Comparison of ENCODE assay signal across 8 cellular contexts in the genomic region with DNA sequence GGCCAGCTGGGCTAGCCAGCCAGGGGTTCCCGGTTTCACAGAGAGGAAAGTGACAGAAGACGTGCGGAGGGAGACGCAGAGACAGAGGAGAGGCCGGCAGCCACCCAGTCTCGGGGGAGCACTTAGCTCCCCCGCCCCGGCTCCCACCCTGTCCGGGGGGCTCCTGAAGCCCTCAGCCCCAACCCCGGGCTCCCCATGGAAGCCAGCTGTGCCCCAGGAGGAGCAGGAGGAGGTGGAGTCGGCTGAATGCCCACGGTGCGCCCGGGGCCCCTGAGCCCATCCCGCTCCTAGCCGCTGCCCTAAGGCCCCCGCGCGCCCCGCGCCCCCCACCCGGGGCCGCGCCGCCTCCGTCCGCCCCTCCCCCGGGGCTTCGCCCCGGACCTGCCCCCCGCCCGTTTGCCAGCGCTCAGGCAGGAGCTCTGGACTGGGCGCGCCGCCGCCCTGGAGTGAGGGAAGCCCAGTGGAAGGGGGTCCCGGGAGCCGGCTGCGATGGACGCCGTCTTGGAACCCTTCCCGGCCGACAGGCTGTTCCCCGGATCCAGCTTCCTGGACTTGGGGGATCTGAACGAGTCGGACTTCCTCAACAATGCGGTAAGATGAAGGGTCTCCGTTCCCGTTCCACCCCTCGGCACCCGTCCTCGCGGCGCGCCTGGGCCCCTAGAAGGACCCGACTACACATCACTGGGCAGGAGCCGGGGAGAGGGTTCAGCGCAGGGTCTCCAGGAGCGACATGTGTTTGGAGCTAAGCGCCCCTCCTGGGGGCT. TPM values are rescaled to one million over a fixed set of nuclear protein-coding genes. Genes with fewer than 3 reads are reported as not detected.
A peak's percentile ranks its signal among the peaks of the same experiment; 100 is the strongest.
DNase-seq lines count a peak whose midpoint lies in the region; ATAC-seq and TF ChIP-seq lines count a peak whose summit lies in the region.

A gene with protein sequence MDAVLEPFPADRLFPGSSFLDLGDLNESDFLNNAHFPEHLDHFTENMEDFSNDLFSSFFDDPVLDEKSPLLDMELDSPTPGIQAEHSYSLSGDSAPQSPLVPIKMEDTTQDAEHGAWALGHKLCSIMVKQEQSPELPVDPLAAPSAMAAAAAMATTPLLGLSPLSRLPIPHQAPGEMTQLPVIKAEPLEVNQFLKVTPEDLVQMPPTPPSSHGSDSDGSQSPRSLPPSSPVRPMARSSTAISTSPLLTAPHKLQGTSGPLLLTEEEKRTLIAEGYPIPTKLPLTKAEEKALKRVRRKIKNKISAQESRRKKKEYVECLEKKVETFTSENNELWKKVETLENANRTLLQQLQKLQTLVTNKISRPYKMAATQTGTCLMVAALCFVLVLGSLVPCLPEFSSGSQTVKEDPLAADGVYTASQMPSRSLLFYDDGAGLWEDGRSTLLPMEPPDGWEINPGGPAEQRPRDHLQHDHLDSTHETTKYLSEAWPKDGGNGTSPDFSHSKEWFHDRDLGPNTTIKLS (plus strand): TSS at position 40 of the 764 bp plus-strand sequence. CDS start 450 bp downstream, at position 490.

- DNase-seq in BJ (ENCODE audit: low read depth): no peak
- peak; percentile 90 for DNase-seq in colonic mucosa
- DNase-seq in mucosa of gallbladder (ENCODE audit: low spot score): peak; percentile 86
- DNase-seq in activated CD4-positive, alpha-beta T cell treated with anti-CD3 and anti-CD28 coated beads, Interleukin-2, amount 50 U/mL, for 4 hours: no peak
- DNase-seq in activated gamma-delta T cell (lab: John Stamatoyannopoulos, UW): no peak

- peak within 1 kb of the TSS; percentile 71 to 96 for H3K9ac ChIP-seq in colonic mucosa (ENCODE audit: low read depth in 2 of 2, low read length in 2 of 2)

- ATAC-seq in HG02610 (IDR thresholded peaks at IDR 0.05; ENCODE audit: unreplicated experiment): peak; percentile 42
- ATAC-seq in GM18867 (IDR thresholded peaks at IDR 0.05; ENCODE audit: unreplicated experiment): no peak
- no peak for ATAC-seq in HG02623 (IDR thresholded peaks at IDR 0.05; ENCODE audit: unreplicated experiment)

- POLR2A ChIA-PET in BJ (lab: Charles Lee): interaction anchor here (0.5 to 1.7 kb wide), 6 partner anchors 11 to 1706 kb away, joined by 3 to 14 read pairs (median 6); no protein-coding TSS in a partner anchor

- no peaks in the 10 kb centered on the region for H3K9me3 ChIP-seq in colonic mucosa

- TF ChIP-seq CTCF in BJ (IDR thresholded peaks at IDR 0.05; ENCODE audit: insufficient read depth, low read depth, low read length) (no peak), colonic mucosa (IDR thresholded peaks at IDR 0.05) (no peak)

- H3K36me3 ChIP-seq in BJ (ENCODE audit: control insufficient read depth, insufficient read depth, low read length): no peaks in the 10 kb centered on the region
- no peaks in the 10 kb centered on the region for H3K36me3 ChIP-seq in colonic mucosa

- H3K27me3 ChIP-seq in BJ (ENCODE audit: control insufficient read depth, insufficient read depth, low read length) (no peaks in the 10 kb centered on the region), colonic mucosa (no peaks in the 10 kb centered on the region)

- peaks cover 13% of the 10 kb centered on the region for H3K4me1 ChIP-seq in colonic mucosa

- peak within 1 kb of the TSS; percentile 81 for H3K4me3 ChIP-seq in BJ (ENCODE audit: low read depth, low read length)
- H3K4me3 ChIP-seq in colonic mucosa: peak within 1 kb of the TSS; percentile 72

- peak within 1 kb of the TSS; percentile 92 for H3K27ac ChIP-seq in colonic mucosa

- CTCF ChIA-PET in BJ (lab: Yijun Ruan, JAX): interaction anchor here (0.5 to 7.2 kb wide), 15 partner anchors 10 to 420 kb away, joined by 3 to 121 read pairs (median 4); no protein-coding TSS in a partner anchor

- intact Hi-C loops in colonic mucosa (cut with DNase I): no loop called here

RNA-seq across cellular contexts. Expression of the gene that starts here (rescaled TPM):
- 21.5 and 39.4 TPM in 2 replicates for polyA plus RNA-seq in BJ (2011; rRNA removed)
- polyA minus RNA-seq in BJ (2011; rRNA and poly(A)+ RNA removed): 55.4 and 125 TPM in 2 replicates
- total RNA-seq in colonic mucosa: 100 to 1,000 TPM; 143 to 150 TPM
- 81.6 TPM for total RNA-seq in mucosa of gallbladder

Comparison
In these comparisons a context has a peak if more than half of its experiments do, and no peak if none do; other contexts are left out.
1. DNase-seq: peak in colonic mucosa (single experiment) and mucosa of gallbladder (single experiment); none in BJ (single experiment), activated CD4-positive, alpha-beta T cell treated with anti-CD3 and anti-CD28 coated beads, Interleukin-2, amount 50 U/mL, for 4 hours (0 of 2) and activated gamma-delta T cell (single experiment).